ENCODE assay signal across 13 cellular contexts in the genomic region with DNA sequence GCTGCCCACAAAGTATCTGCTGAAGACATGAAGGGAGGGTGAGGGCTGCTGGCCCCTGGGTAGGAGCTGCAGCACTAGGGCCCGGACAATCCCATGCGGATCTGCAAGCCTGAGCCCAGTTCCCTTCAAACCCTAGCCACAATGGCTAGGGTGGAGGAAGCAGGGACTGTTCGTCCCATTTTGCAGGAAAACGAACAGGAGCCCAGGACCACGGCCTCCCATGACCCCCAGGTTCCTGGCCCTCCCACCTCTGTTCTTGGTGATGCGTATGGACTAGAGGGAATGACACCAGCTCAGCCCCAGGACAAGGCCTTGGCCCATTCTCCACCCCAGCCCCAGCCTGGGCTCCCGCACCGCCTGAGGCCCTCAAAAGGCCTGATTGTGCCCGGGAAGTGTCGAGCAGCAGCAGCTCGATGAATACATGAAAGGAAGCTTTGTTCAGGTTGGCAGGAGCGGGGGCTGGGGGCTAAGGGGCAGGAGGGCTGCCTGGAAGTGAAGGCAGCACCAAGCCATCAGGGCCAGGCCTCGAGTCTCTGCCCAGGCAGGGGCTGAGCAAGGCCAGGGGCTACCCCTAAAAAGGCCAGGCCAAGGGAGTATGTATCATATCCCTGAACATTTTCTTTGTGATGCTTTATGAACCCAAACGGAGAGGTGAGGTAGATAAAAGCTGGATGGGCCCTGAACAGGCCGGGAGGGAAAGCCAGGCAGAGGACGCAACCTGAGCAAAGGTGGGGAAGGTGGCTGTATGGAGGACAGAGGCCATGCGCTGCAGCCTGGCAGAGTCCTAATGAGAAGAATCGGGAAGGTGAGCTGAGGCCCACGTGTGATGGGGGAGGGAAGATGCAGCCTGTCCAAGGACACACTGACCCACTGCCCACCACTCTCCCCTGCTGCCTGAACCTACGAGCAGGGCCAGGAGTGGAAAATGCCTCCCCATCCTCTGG. TPM values are rescaled to one million over a fixed set of nuclear protein-coding genes. Genes with fewer than 3 reads are reported as not detected.
DNase-seq lines count a peak whose midpoint lies in the region; TF ChIP-seq lines count a peak whose summit lies in the region.
"Had no signal": no experiment of that assay in that cellular context is flagged by ENCODE, and none has a peak within 500 bp of the region (broad histone marks: within the 10 kb centered on the region; RNA-seq: fewer than 3 reads in every experiment).

No MANE protein-coding gene starts in this region.

- H3K4me3 Mint-ChIP-seq in activated CD4-positive, alpha-beta T cell treated with anti-CD3 and anti-CD28 coated beads, Interleukin-2, amount 10 ng/mL, durations not matched to agents 7 days and 5 days, result no peak overlapping the region
- no peak overlapping the region for H3K4me3 Mint-ChIP-seq in activated T-helper 1 cell treated with anti-CD3 and anti-CD28 coated beads, Interleukin-12 subunit alpha, Interleukin-12 subunit beta, Interleukin-2, Interleukin-4 antibody, amounts not matched to agents 30 ng/mL and 10 ng/mL and 1 ng/mL, durations not matched to agents 14 hours and 24 hours and 36 hours
- peak overlapping the region in 2 of 5 donors; percentile 10 to 26 for H3K4me3 Mint-ChIP-seq in immature natural killer cell
- H3K4me3 Mint-ChIP-seq: activated naive CD4-positive, alpha-beta T cell treated with anti-CD3 and anti-CD28 coated beads for 36 hours had no signal

- CTCF ChIA-PET in activated CD4-positive, alpha-beta T cell treated with anti-CD3 and anti-CD28 coated beads, Interleukin-2, amount 10 ng/mL, durations not matched to agents 7 days and 5 days (lab: Charles Lee), result interaction anchor here (0.8 to 1.3 kb wide), 4 partner anchors 10 to 33 kb away, joined by 3 to 4 read pairs (median 3); no protein-coding TSS in a partner anchor

- peak overlapping the region; percentile 31 for H3K27ac Mint-ChIP-seq in activated CD4-positive, alpha-beta T cell treated with anti-CD3 and anti-CD28 coated beads, Interleukin-2, amount 10 ng/mL, durations not matched to agents 7 days and 5 days
- peak overlapping the region; percentile 12 for H3K27ac Mint-ChIP-seq in activated T-helper 1 cell treated with anti-CD3 and anti-CD28 coated beads, Interleukin-12 subunit alpha, Interleukin-12 subunit beta, Interleukin-2, Interleukin-4 antibody, amounts not matched to agents 30 ng/mL and 10 ng/mL and 1 ng/mL, durations not matched to agents 14 hours and 24 hours and 36 hours
- H3K27ac Mint-ChIP-seq in immature natural killer cell, result peak overlapping the region in 4 of 6 donors; percentile 13 to 93 (median 76)
- H3K27ac Mint-ChIP-seq: activated naive CD4-positive, alpha-beta T cell treated with anti-CD3 and anti-CD28 coated beads for 36 hours had no signal

- POLR2A ChIA-PET in activated CD4-positive, alpha-beta T cell treated with anti-CD3 and anti-CD28 coated beads, Interleukin-2, amount 10 ng/mL, durations not matched to agents 7 days and 5 days (lab: Charles Lee), result interaction anchor here (0.5 kb wide), 1 partner anchor 10 kb away, joined by 3 read pairs; no protein-coding TSS in a partner anchor

- DNase-seq in activated CD4-positive, alpha-beta T cell treated with anti-CD3 and anti-CD28 coated beads, Interleukin-2, amount 10 ng/mL, durations not matched to agents 7 days and 5 days, result no peak
- no peak for DNase-seq in activated CD4-positive, alpha-beta T cell treated with anti-CD3 and anti-CD28 coated beads for 1 hour
- no peak for DNase-seq in activated T-helper 1 cell treated with anti-CD3 and anti-CD28 coated beads, Interleukin-12 subunit alpha, Interleukin-12 subunit beta, Interleukin-2, Interleukin-4 antibody, amounts not matched to agents 30 ng/mL and 10 ng/mL and 1 ng/mL, durations not matched to agents 14 hours and 24 hours and 36 hours (ENCODE audit: low spot score)
- no peak for DNase-seq in immature natural killer cell
- peak; percentile 58 for DNase-seq in spleen
- no peak for DNase-seq in DMS153 (lab: John Stamatoyannopoulos, UW)
- DNase-seq in NAMALWA (ENCODE audit: low spot score), result no peak
- DNase-seq in cerebellum (ENCODE audit: low spot score), result no peak
- DNase-seq: activated CD4-positive, CD25-positive, alpha-beta regulatory T cell; activated naive CD4-positive, alpha-beta T cell treated with anti-CD3 and anti-CD28 coated beads for 36 hours; NCI-H187 had no signal

- peaks cover 0 to 68% (median 17%) of the 10 kb centered on the region in 6 donors for H3K36me3 ChIP-seq in spleen
- H3K36me3 ChIP-seq: pancreas had no signal

- H3K4me3 ChIP-seq in spleen, result peak overlapping the region in 1 of 8 donors; percentile 38
- H3K4me3 ChIP-seq: A549, pancreas had no signal

- TF ChIP-seq CTCF in spleen (IDR thresholded peaks at IDR 0.05 in 8 of 11, conservative IDR thresholded peaks at IDR 0.05 in 3 of 11), result no peak

- H3K36me3 Mint-ChIP-seq in activated CD4-positive, alpha-beta T cell treated with anti-CD3 and anti-CD28 coated beads, Interleukin-2, amount 10 ng/mL, durations not matched to agents 7 days and 5 days (ENCODE audit: low read depth), result no peaks in the 10 kb centered on the region
- peaks cover 38% of the 10 kb centered on the region for H3K36me3 Mint-ChIP-seq in activated T-helper 1 cell treated with anti-CD3 and anti-CD28 coated beads, Interleukin-12 subunit alpha, Interleukin-12 subunit beta, Interleukin-2, Interleukin-4 antibody, amounts not matched to agents 30 ng/mL and 10 ng/mL and 1 ng/mL, durations not matched to agents 14 hours and 24 hours and 36 hours (ENCODE audit: low read depth)
- peaks cover 0 to 4% (median 0%) of the 10 kb centered on the region in 3 donors for H3K36me3 Mint-ChIP-seq in immature natural killer cell

- no peaks in the 10 kb centered on the region for H3K9me3 ChIP-seq in spleen
- H3K9me3 ChIP-seq: A549, pancreas had no signal

- H3K27ac ChIP-seq in spleen, result peak overlapping the region; percentile 37 to 97 (median 85)
- H3K27ac ChIP-seq: pancreas had no signal

- peaks cover 19% of the 10 kb centered on the region for H3K4me1 Mint-ChIP-seq in activated CD4-positive, alpha-beta T cell treated with anti-CD3 and anti-CD28 coated beads, Interleukin-2, amount 10 ng/mL, durations not matched to agents 7 days and 5 days
- H3K4me1 Mint-ChIP-seq in activated T-helper 1 cell treated with anti-CD3 and anti-CD28 coated beads, Interleukin-12 subunit alpha, Interleukin-12 subunit beta, Interleukin-2, Interleukin-4 antibody, amounts not matched to agents 30 ng/mL and 10 ng/mL and 1 ng/mL, durations not matched to agents 14 hours and 24 hours and 36 hours (ENCODE audit: low read depth), result peaks cover 70% of the 10 kb centered on the region
- peaks cover 23 to 29% of the 10 kb centered on the region in 2 donors for H3K4me1 Mint-ChIP-seq in immature natural killer cell

- intact Hi-C loops in activated T-helper 1 cell treated with anti-CD3 and anti-CD28 coated beads, Interleukin-12 subunit alpha, Interleukin-12 subunit beta, Interleukin-2, Interleukin-4 antibody, amounts not matched to agents 30 ng/mL and 10 ng/mL and 1 ng/mL, durations not matched to agents 14 hours and 24 hours and 36 hours (cut with micrococcal nuclease), result no loop called here
- intact Hi-C loops in spleen (cut with DNase I; ENCODE audit: low total_unique reads), result no loop called here

- no peaks in the 10 kb centered on the region for H3K9me3 Mint-ChIP-seq in activated CD4-positive, alpha-beta T cell treated with anti-CD3 and anti-CD28 coated beads, Interleukin-2, amount 10 ng/mL, durations not matched to agents 7 days and 5 days
- no peaks in the 10 kb centered on the region for H3K9me3 Mint-ChIP-seq in activated T-helper 1 cell treated with anti-CD3 and anti-CD28 coated beads, Interleukin-12 subunit alpha, Interleukin-12 subunit beta, Interleukin-2, Interleukin-4 antibody, amounts not matched to agents 30 ng/mL and 10 ng/mL and 1 ng/mL, durations not matched to agents 14 hours and 24 hours and 36 hours
- no peaks in the 10 kb centered on the region for H3K9me3 Mint-ChIP-seq in immature natural killer cell
- H3K9me3 Mint-ChIP-seq: activated naive CD4-positive, alpha-beta T cell treated with anti-CD3 and anti-CD28 coated beads for 36 hours had no signal

- H3K4me1 ChIP-seq in spleen, result peaks cover 58 to 100% (median 97%) of the 10 kb centered on the region in 6 donors
- H3K4me1 ChIP-seq: pancreas had no signal

- no peaks in the 10 kb centered on the region for H3K27me3 ChIP-seq in spleen (replicated peaks in 1 of 7)
- H3K27me3 ChIP-seq: pancreas had no signal

- WGBS in spleen, 5 donors, result 69 to 83% (median 77%) methylated on average over 14 to 20 of the region's 20 CpGs

- TF ChIP-seq POLR2A in spleen (IDR thresholded peaks at IDR 0.05), result no peak

- H3K27me3 Mint-ChIP-seq in activated CD4-positive, alpha-beta T cell treated with anti-CD3 and anti-CD28 coated beads, Interleukin-2, amount 10 ng/mL, durations not matched to agents 7 days and 5 days, result no peaks in the 10 kb centered on the region
- H3K27me3 Mint-ChIP-seq in activated T-helper 1 cell treated with anti-CD3 and anti-CD28 coated beads, Interleukin-12 subunit alpha, Interleukin-12 subunit beta, Interleukin-2, Interleukin-4 antibody, amounts not matched to agents 30 ng/mL and 10 ng/mL and 1 ng/mL, durations not matched to agents 14 hours and 24 hours and 36 hours (ENCODE audit: insufficient read depth), result no peaks in the 10 kb centered on the region
- peaks cover 0 to 2% (median 2%) of the 10 kb centered on the region in 3 donors for H3K27me3 Mint-ChIP-seq in immature natural killer cell (ENCODE audit: low read depth in 3 of 3)

RNA-seq across cellular contexts. Expression of gene SEMA7A, which starts 12.2 kb away (rescaled TPM):
- 1 to 10 TPM; 2.7 to 3.5 TPM for total RNA-seq in activated CD4-positive, alpha-beta T cell treated with anti-CD3 and anti-CD28 coated beads, Interleukin-2, amount 10 ng/mL, durations not matched to agents 7 days and 5 days
- total RNA-seq in activated T-helper 1 cell treated with anti-CD3 and anti-CD28 coated beads, Interleukin-12 subunit alpha, Interleukin-12 subunit beta, Interleukin-2, Interleukin-4 antibody, amounts not matched to agents 30 ng/mL and 10 ng/mL and 1 ng/mL, durations not matched to agents 14 hours and 24 hours and 36 hours, result 102 TPM in 2 replicates
- 1 to 10 TPM in 1 of 3 donors, under 1 TPM in 1, not detected in 1; 0.90 to 3.7 TPM for polyA plus RNA-seq in immature natural killer cell
- total RNA-seq in spleen, result 100 to 1,000 TPM in 5 of 7 donors, 10 to 100 TPM in 2; 74.9 to 150 (median 132) TPM
- polyA plus RNA-seq in spleen, result 100 to 1,000 TPM in 1 of 3 donors, 10 to 100 TPM in 2; 41.6 to 154 (median 78.4) TPM
- 18.1 TPM for total RNA-seq in cerebellum

RNA-seq across cellular contexts. Expression of gene UBL7, which starts 39.4 kb away (rescaled TPM):
- total RNA-seq in activated CD4-positive, alpha-beta T cell treated with anti-CD3 and anti-CD28 coated beads, Interleukin-2, amount 10 ng/mL, durations not matched to agents 7 days and 5 days, result 10 to 100 TPM; 52.2 to 53.7 TPM
- total RNA-seq in activated T-helper 1 cell treated with anti-CD3 and anti-CD28 coated beads, Interleukin-12 subunit alpha, Interleukin-12 subunit beta, Interleukin-2, Interleukin-4 antibody, amounts not matched to agents 30 ng/mL and 10 ng/mL and 1 ng/mL, durations not matched to agents 14 hours and 24 hours and 36 hours, result 55.4 and 56.0 TPM in 2 replicates
- polyA plus RNA-seq in immature natural killer cell (100 to 1,000 TPM; 110 to 163 (median 128) TPM), spleen (10 to 100 TPM; 36.9 to 58.2 (median 42.3) TPM)
- total RNA-seq in spleen (10 to 100 TPM; 37.4 to 83.9 (median 47.8) TPM), cerebellum (18.8 TPM)

RNA-seq across cellular contexts. Expression of gene CYP11A1, which starts 54.1 kb away (rescaled TPM):
- total RNA-seq in activated CD4-positive, alpha-beta T cell treated with anti-CD3 and anti-CD28 coated beads, Interleukin-2, amount 10 ng/mL, durations not matched to agents 7 days and 5 days, result not detected
- total RNA-seq in activated T-helper 1 cell treated with anti-CD3 and anti-CD28 coated beads, Interleukin-12 subunit alpha, Interleukin-12 subunit beta, Interleukin-2, Interleukin-4 antibody, amounts not matched to agents 30 ng/mL and 10 ng/mL and 1 ng/mL, durations not matched to agents 14 hours and 24 hours and 36 hours, result not detected in 2 replicates
- not detected for polyA plus RNA-seq in immature natural killer cell
- total RNA-seq in spleen, result 10 to 100 TPM in 1 of 7 donors, 1 to 10 TPM in 6; 3.2 to 14.3 (median 5.0) TPM
- polyA plus RNA-seq in spleen, result 1 to 10 TPM; 1.6 to 3.6 (median 1.7) TPM
- total RNA-seq in cerebellum, result 0.54 TPM
- total RNA-seq: activated naive CD4-positive, alpha-beta T cell treated with anti-CD3 and anti-CD28 coated beads for 36 hours had no signal

Comparison
In these comparisons a context has a peak if more than half of its experiments do, and no peak if none do; other contexts are left out.
1. H3K27ac Mint-ChIP-seq: peak in every context shown above with its lines; median percentile 76 in immature natural killer cell; 31 in activated CD4-positive, alpha-beta T cell treated with anti-CD3 and anti-CD28 coated beads, Interleukin-2, amount 10 ng/mL, durations not matched to agents 7 days and 5 days; 12 in activated T-helper 1 cell treated with anti-CD3 and anti-CD28 coated beads, Interleukin-12 subunit alpha, Interleukin-12 subunit beta, Interleukin-2, Interleukin-4 antibody, amounts not matched to agents 30 ng/mL and 10 ng/mL and 1 ng/mL, durations not matched to agents 14 hours and 24 hours and 36 hours.